14 cellular contexts compared by ENCODE assay signal in the genomic region with DNA sequence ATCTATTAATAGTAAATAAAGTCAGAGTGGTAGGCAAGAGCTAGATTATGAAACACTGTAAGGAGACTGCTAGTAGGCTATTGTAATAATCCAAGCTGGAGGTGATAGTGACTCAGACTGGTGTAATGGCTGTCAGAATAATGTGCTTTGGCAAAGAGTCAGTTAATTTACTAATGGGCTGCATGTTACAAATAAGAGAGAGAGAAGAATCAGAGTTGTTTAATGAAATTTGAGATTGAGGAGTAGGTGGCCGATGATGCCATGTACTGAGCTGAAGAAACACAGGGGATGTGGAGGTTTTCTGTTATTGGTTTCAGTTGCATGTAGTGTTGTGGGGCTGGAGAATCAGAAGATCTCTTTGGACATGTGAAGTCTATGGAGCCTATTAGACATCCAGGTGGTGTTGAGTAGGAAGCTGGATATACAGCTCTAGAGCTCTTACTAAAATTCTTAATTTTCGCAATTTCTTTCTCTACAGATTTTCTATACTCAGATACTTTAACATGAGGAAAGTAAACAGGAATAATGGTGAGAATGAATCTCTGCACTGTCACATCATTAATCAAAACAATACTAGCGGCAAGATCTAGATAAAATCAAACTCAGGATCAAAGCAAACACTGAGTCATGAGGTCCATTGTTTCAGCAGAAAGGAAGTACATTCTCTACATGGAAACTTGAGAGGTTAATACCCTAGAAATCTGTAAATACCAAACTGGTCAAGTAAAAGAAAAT.
DNase-seq lines count a peak whose midpoint lies in the region; ATAC-seq, FAIRE-seq and TF ChIP-seq lines count a peak whose summit lies in the region.
"Had no signal": no experiment of that assay in that cellular context is flagged by ENCODE, and none has a peak within 500 bp of the region (broad histone marks: within the 10 kb centered on the region; RNA-seq: fewer than 3 reads in every experiment).

No MANE protein-coding gene starts in this region.

- H3K4me1 ChIP-seq in suprapubic skin = no peaks in the 10 kb centered on the region
- H3K4me1 ChIP-seq: gastrocnemius medialis, upper lobe of right lung had no signal

- no peak for TF ChIP-seq CTCF in cardiac fibroblast (IDR thresholded peaks at IDR 0.05; ENCODE audit: low read depth, low read length)
- TF ChIP-seq CTCF in suprapubic skin (IDR thresholded peaks at IDR 0.05) = no peak

- TF ChIP-seq EP300 in suprapubic skin (IDR thresholded peaks at IDR 0.05) = no peak

- H3K27ac ChIP-seq in suprapubic skin = no peak overlapping the region
- H3K27ac ChIP-seq: gastrocnemius medialis, upper lobe of right lung had no signal

- FAIRE-seq in GM12892 (lab: Jason Lieb, UNC) = no peak

- H3K36me3 ChIP-seq in suprapubic skin = no peaks in the 10 kb centered on the region
- H3K36me3 ChIP-seq: gastrocnemius medialis, upper lobe of right lung had no signal

- no peak overlapping the region for H3K4me3 ChIP-seq in cardiac fibroblast (replicated peaks in 1 of 2; ENCODE audit: low read depth in 2 of 2, low read length in 2 of 2)
- H3K4me3 ChIP-seq in suprapubic skin = no peak overlapping the region
- H3K4me3 ChIP-seq: gastrocnemius medialis, upper lobe of right lung had no signal

- no peak for TF ChIP-seq POLR2A in suprapubic skin (IDR thresholded peaks at IDR 0.05)
- TF ChIP-seq POLR2A in GM12892 (IDR thresholded peaks at IDR 0.05; ENCODE audit: low read depth, low read length) = no peak

- ATAC-seq in GM21528 (IDR thresholded peaks at IDR 0.05; ENCODE audit: low FRiP score, unreplicated experiment) = no peak
- ATAC-seq: gastrocnemius medialis, Right ventricle myocardium inferior, upper lobe of right lung had no signal

- no peaks in the 10 kb centered on the region for H3K27me3 ChIP-seq in suprapubic skin
- H3K27me3 ChIP-seq: gastrocnemius medialis, upper lobe of right lung had no signal

- DNase-seq in EH (ENCODE audit: low read depth) (peak; percentile 92), NCI-H2029 treated with DMSO at 0.1 percent for 48 hours (lab: John Stamatoyannopoulos, UW) (peak; percentile 11), cardiac fibroblast (ENCODE audit: low read depth in 2 of 2) (peak; percentile 79 to 86), myocyte (ENCODE audit: low read depth) (peak; percentile 47), CD1c-positive myeloid dendritic cell (ENCODE audit: extremely low spot score) (no peak), suprapubic skin (ENCODE audit: low spot score in 2 of 2) (no peak), GM12892 (ENCODE audit: insufficient read length) (no peak)
- DNase-seq: activated naive CD8-positive, alpha-beta T cell treated with anti-CD3 and anti-CD28 coated beads for 36 hours; gastrocnemius medialis; GF-D8; stimulated activated CD4-positive, alpha-beta T cell treated with anti-CD3 and anti-CD28 coated beads, Interleukin-2, amount 100 ng/mL, for 48 hours; upper lobe of right lung had no signal

- H3K9me3 ChIP-seq in suprapubic skin = no peaks in the 10 kb centered on the region
- H3K9me3 ChIP-seq: gastrocnemius medialis, upper lobe of right lung had no signal

- 60% methylated on average over 3 of the region's 3 CpGs for WGBS in suprapubic skin

Comparison
In these comparisons a context has a peak if more than half of its experiments do, and no peak if none do; other contexts are left out.
1. DNase-seq: peak in EH (single experiment), NCI-H2029 treated with DMSO at 0.1 percent for 48 hours (single experiment), cardiac fibroblast (2 of 2) and myocyte (single experiment); none in CD1c-positive myeloid dendritic cell (single experiment), suprapubic skin (0 of 2) and GM12892 (single experiment).